Comparison of ENCODE assay signal across 1 cellular context in genomic region chr4:54064317-54065275, GRCh38.
TF ChIP-seq lines count a peak whose summit lies in the region.

Gene CHIC2, minus strand, starts transcription at chr4:54064605. Its CDS starts 305 bp downstream, at chr4:54064300.

TF ChIP-seq in HepG2, 621 proteins besides CTCF, POLR2A, EP300 and RAD21 (continued from another document and continues in another):
- no peak for TF ChIP-seq LRRFIP1 (CRISPR knock-in tag; conservative IDR thresholded peaks at IDR 0.05)
- TF ChIP-seq, protein P1, sequence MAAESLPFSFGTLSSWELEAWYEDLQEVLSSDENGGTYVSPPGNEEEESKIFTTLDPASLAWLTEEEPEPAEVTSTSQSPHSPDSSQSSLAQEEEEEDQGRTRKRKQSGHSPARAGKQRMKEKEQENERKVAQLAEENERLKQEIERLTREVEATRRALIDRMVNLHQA (CRISPR knock-in tag; IDR thresholded peaks at IDR 0.05): no peak
- TF ChIP-seq MAF1 (CRISPR knock-in tag; IDR thresholded peaks at IDR 0.05; ENCODE audit: borderline replicate concordance): no peak
- TF ChIP-seq HMG20A (CRISPR knock-in tag; IDR thresholded peaks at IDR 0.05; ENCODE audit: borderline replicate concordance): no peak
- no peak for TF ChIP-seq NONO (IDR thresholded peaks at IDR 0.05)
- TF ChIP-seq NONO (CRISPR knock-in tag; conservative IDR thresholded peaks at IDR 0.05): 0 out of 2 replicates have a peak, but pooled peaks have one; percentile 30
- peak; percentile 74; the same call in 1 of the 2 replicates for TF ChIP-seq MAX (IDR thresholded peaks at IDR 0.05)
- no peak for TF ChIP-seq KLF13 (CRISPR knock-in tag; IDR thresholded peaks at IDR 0.05)
- peak; percentile 38; the same call in 1 of the 2 replicates for TF ChIP-seq ARHGAP35 (CRISPR knock-in tag; IDR thresholded peaks at IDR 0.05; ENCODE audit: borderline replicate concordance)
- TF ChIP-seq EED (CRISPR knock-in tag; IDR thresholded peaks at IDR 0.05): 0 out of 2 replicates have a peak, but pooled peaks have one; percentile 14
- TF ChIP-seq PAWR (CRISPR knock-in tag; IDR thresholded peaks at IDR 0.05; ENCODE audit: borderline replicate concordance): no peak
- no peak for TF ChIP-seq ZNF260 (CRISPR knock-in tag; IDR thresholded peaks at IDR 0.05; ENCODE audit: borderline replicate concordance, low read depth)
- TF ChIP-seq, protein P2, sequence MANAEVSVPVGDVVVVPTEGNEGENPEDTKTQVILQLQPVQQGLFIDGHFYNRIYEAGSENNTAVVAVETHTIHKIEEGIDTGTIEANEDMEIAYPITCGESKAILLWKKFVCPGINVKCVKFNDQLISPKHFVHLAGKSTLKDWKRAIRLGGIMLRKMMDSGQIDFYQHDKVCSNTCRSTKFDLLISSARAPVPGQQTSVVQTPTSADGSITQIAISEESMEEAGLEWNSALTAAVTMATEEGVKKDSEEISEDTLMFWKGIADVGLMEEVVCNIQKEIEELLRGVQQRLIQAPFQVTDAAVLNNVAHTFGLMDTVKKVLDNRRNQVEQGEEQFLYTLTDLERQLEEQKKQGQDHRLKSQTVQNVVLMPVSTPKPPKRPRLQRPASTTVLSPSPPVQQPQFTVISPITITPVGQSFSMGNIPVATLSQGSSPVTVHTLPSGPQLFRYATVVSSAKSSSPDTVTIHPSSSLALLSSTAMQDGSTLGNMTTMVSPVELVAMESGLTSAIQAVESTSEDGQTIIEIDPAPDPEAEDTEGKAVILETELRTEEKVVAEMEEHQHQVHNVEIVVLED (CRISPR knock-in tag; IDR thresholded peaks at IDR 0.05; ENCODE audit: borderline replicate concordance): peak; percentile 66
- TF ChIP-seq POGZ (CRISPR knock-in tag; IDR thresholded peaks at IDR 0.05): peak; percentile 62
- TF ChIP-seq MED13 (CRISPR knock-in tag; IDR thresholded peaks at IDR 0.05): peak; percentile 20; the same call in 1 of the 2 replicates
- TF ChIP-seq ZNF749 (CRISPR knock-in tag; IDR thresholded peaks at IDR 0.05; ENCODE audit: borderline replicate concordance): peak; percentile 66; the same call in 1 of the 2 replicates
- no peak; the same call in 1 of the 2 replicates for TF ChIP-seq ZNF333 (CRISPR knock-in tag; IDR thresholded peaks at IDR 0.05; ENCODE audit: borderline replicate concordance)
- no peak for TF ChIP-seq THYN1 (CRISPR knock-in tag; IDR thresholded peaks at IDR 0.05; ENCODE audit: borderline replicate concordance, low read depth)
- TF ChIP-seq SP2 (CRISPR knock-in tag; IDR thresholded peaks at IDR 0.05): no peak
- TF ChIP-seq RARA (CRISPR knock-in tag; IDR thresholded peaks at IDR 0.05): peak; percentile 45; the same call in 1 of the 2 replicates
- TF ChIP-seq AHDC1 (CRISPR knock-in tag; IDR thresholded peaks at IDR 0.05; ENCODE audit: borderline replicate concordance): peak; percentile 20; the same call in 1 of the 2 replicates
- TF ChIP-seq, protein P3, sequence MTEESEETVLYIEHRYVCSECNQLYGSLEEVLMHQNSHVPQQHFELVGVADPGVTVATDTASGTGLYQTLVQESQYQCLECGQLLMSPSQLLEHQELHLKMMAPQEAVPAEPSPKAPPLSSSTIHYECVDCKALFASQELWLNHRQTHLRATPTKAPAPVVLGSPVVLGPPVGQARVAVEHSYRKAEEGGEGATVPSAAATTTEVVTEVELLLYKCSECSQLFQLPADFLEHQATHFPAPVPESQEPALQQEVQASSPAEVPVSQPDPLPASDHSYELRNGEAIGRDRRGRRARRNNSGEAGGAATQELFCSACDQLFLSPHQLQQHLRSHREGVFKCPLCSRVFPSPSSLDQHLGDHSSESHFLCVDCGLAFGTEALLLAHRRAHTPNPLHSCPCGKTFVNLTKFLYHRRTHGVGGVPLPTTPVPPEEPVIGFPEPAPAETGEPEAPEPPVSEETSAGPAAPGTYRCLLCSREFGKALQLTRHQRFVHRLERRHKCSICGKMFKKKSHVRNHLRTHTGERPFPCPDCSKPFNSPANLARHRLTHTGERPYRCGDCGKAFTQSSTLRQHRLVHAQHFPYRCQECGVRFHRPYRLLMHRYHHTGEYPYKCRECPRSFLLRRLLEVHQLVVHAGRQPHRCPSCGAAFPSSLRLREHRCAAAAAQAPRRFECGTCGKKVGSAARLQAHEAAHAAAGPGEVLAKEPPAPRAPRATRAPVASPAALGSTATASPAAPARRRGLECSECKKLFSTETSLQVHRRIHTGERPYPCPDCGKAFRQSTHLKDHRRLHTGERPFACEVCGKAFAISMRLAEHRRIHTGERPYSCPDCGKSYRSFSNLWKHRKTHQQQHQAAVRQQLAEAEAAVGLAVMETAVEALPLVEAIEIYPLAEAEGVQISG (CRISPR knock-in tag; IDR thresholded peaks at IDR 0.05): peak; percentile 68
- TF ChIP-seq, protein P4, sequence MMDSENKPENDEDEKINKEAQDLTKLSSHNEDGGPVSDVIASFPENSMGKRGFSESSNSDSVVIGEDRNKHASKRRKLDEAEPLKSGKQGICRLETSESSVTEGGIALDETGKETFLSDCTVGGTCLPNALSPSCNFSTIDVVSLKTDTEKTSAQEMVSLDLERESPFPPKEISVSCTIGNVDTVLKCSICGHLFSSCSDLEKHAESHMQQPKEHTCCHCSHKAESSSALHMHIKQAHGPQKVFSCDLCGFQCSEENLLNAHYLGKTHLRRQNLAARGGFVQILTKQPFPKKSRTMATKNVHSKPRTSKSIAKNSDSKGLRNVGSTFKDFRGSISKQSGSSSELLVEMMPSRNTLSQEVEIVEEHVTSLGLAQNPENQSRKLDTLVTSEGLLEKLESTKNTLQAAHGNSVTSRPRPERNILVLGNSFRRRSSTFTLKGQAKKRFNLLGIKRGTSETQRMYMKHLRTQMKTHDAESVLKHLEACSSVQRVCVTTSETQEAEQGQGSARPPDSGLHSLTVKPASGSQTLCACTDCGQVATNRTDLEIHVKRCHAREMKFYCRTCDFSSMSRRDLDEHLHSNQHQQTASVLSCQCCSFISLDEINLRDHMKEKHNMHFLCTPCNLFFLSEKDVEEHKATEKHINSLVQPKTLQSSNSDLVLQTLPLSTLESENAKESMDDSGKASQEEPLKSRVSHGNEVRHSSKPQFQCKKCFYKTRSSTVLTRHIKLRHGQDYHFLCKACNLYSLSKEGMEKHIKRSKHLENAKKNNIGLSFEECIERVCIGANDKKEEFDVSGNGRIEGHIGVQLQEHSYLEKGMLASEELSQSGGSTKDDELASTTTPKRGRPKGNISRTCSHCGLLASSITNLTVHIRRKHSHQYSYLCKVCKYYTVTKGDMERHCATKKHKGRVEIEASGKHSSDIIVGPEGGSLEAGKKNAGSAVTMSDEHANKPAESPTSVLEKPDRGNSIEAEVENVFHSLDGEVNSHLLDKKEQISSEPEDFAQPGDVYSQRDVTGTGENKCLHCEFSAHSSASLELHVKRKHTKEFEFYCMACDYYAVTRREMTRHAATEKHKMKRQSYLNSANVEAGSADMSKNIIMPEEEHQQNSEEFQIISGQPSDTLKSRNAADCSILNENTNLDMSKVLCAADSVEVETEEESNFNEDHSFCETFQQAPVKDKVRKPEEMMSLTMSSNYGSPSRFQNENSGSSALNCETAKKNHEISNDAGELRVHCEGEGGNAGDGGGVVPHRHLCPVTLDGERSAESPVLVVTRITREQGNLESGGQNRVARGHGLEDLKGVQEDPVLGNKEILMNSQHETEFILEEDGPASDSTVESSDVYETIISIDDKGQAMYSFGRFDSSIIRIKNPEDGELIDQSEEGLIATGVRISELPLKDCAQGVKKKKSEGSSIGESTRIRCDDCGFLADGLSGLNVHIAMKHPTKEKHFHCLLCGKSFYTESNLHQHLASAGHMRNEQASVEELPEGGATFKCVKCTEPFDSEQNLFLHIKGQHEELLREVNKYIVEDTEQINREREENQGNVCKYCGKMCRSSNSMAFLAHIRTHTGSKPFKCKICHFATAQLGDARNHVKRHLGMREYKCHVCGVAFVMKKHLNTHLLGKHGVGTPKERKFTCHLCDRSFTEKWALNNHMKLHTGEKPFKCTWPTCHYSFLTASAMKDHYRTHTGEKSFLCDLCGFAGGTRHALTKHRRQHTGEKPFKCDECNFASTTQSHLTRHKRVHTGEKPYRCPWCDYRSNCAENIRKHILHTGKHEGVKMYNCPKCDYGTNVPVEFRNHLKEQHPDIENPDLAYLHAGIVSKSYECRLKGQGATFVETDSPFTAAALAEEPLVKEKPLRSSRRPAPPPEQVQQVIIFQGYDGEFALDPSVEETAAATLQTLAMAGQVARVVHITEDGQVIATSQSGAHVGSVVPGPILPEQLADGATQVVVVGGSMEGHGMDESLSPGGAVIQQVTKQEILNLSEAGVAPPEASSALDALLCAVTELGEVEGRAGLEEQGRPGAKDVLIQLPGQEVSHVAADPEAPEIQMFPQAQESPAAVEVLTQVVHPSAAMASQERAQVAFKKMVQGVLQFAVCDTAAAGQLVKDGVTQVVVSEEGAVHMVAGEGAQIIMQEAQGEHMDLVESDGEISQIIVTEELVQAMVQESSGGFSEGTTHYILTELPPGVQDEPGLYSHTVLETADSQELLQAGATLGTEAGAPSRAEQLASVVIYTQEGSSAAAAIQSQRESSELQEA (CRISPR knock-in tag; IDR thresholded peaks at IDR 0.05; ENCODE audit: not compliant biosample characterization): peak; percentile 43
- TF ChIP-seq ZNF563 (CRISPR knock-in tag; IDR thresholded peaks at IDR 0.05): peak; percentile 40; the same call in 1 of the 2 replicates
- TF ChIP-seq, protein P5, sequence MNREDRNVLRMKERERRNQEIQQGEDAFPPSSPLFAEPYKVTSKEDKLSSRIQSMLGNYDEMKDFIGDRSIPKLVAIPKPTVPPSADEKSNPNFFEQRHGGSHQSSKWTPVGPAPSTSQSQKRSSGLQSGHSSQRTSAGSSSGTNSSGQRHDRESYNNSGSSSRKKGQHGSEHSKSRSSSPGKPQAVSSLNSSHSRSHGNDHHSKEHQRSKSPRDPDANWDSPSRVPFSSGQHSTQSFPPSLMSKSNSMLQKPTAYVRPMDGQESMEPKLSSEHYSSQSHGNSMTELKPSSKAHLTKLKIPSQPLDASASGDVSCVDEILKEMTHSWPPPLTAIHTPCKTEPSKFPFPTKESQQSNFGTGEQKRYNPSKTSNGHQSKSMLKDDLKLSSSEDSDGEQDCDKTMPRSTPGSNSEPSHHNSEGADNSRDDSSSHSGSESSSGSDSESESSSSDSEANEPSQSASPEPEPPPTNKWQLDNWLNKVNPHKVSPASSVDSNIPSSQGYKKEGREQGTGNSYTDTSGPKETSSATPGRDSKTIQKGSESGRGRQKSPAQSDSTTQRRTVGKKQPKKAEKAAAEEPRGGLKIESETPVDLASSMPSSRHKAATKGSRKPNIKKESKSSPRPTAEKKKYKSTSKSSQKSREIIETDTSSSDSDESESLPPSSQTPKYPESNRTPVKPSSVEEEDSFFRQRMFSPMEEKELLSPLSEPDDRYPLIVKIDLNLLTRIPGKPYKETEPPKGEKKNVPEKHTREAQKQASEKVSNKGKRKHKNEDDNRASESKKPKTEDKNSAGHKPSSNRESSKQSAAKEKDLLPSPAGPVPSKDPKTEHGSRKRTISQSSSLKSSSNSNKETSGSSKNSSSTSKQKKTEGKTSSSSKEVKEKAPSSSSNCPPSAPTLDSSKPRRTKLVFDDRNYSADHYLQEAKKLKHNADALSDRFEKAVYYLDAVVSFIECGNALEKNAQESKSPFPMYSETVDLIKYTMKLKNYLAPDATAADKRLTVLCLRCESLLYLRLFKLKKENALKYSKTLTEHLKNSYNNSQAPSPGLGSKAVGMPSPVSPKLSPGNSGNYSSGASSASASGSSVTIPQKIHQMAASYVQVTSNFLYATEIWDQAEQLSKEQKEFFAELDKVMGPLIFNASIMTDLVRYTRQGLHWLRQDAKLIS (CRISPR knock-in tag; IDR thresholded peaks at IDR 0.05): no peak
- peak; percentile 77; the same call in 1 of the 2 replicates for TF ChIP-seq TBX2 (CRISPR knock-in tag; IDR thresholded peaks at IDR 0.05; ENCODE audit: borderline replicate concordance)
